ENCODE assay signal across 1 cellular context in genomic region chr1:184754479-184755225, GRCh38.
TF ChIP-seq lines count a peak whose summit lies in the region.

Gene EDEM3 (minus strand): TSS chr1:184754858. CDS start chr1:184754646, 212 bp downstream.

TF ChIP-seq in WTC11, 78 proteins besides CTCF, POLR2A, EP300 and RAD21 (continued from another document):
- TF ChIP-seq MAX (CRISPR knock-in tag; IDR thresholded peaks at IDR 0.05) (peak; percentile 62), ZNF416 (CRISPR knock-in tag; IDR thresholded peaks at IDR 0.05) (no peak)
TF ChIP-seq in WTC11: peak in this region for 15.
